In genomic region chr1:43688109-43688387, GRCh38 we compare ENCODE assay signal across 1 cellular context.
TF ChIP-seq lines count a peak whose summit lies in the region.

No MANE protein-coding gene starts in this region.

TF ChIP-seq in K562, 482 proteins besides CTCF, POLR2A, EP300 and RAD21:
- TF ChIP-seq SMAD3 (CRISPR knock-in tag; conservative IDR thresholded peaks at IDR 0.05) (no peak), FOXO4 (CRISPR knock-in tag; IDR thresholded peaks at IDR 0.05) (no peak), ZFP91 (CRISPR knock-in tag; IDR thresholded peaks at IDR 0.05) (no peak), TSC22D4 (tag; IDR thresholded peaks at IDR 0.05) (no peak), RBM25 (IDR thresholded peaks at IDR 0.05; ENCODE audit: low read depth, low read length, severe bottlenecking) (peak; percentile 13), RBBP5 (IDR thresholded peaks at IDR 0.05; ENCODE audit: borderline replicate concordance, insufficient read depth, low read length, poor library complexity, severe bottlenecking) (no peak), PRDM10 (IDR thresholded peaks at IDR 0.05; ENCODE audit: partially characterized antibody) (no peak), CUX1 (CRISPR knock-in tag; IDR thresholded peaks at IDR 0.05) (no peak), KAT7 (CRISPR knock-in tag; IDR thresholded peaks at IDR 0.05; ENCODE audit: borderline replicate concordance) (no peak), MCM5 (IDR thresholded peaks at IDR 0.05; ENCODE audit: low read depth) (no peak), ZNF121 (CRISPR knock-in tag; conservative IDR thresholded peaks at IDR 0.05) (peak; percentile 58; the same call in 1 of the 2 replicates)
TF ChIP-seq in K562: peak in this region for 2.
